In genomic region chr10:80251710-80252280, GRCh38 we compare ENCODE assay signal across 3 cellular contexts. TPM values are rescaled to one million over a fixed set of nuclear protein-coding genes. Genes with fewer than 3 reads are reported as not detected.
"Had no signal": no experiment of that assay in that cellular context is flagged by ENCODE, and none has a peak within 500 bp of the region (broad histone marks: within the 10 kb centered on the region; RNA-seq: fewer than 3 reads in every experiment).

No MANE protein-coding gene starts in this region.

RNA-seq across cellular contexts. Expression of gene MAT1A, which starts 37.7 kb away (rescaled TPM):
- total RNA-seq: LHCN-M2, OCI-LY7, PC-9 had no signal
